Comparison of ENCODE assay signal across 24 cellular contexts in genomic region chr1:169571450-169571849, GRCh38. TPM values are rescaled to one million over a fixed set of nuclear protein-coding genes. Genes with fewer than 3 reads are reported as not detected.
DNase-seq lines count a peak whose midpoint lies in the region; ATAC-seq and TF ChIP-seq lines count a peak whose summit lies in the region.
"Had no signal": no experiment of that assay in that cellular context is flagged by ENCODE, and none has a peak within 500 bp of the region (broad histone marks: within the 10 kb centered on the region; RNA-seq: fewer than 3 reads in every experiment).

No MANE protein-coding gene starts in this region.

- intact Hi-C loops in CD4-positive, alpha-beta memory T cell (cut with micrococcal nuclease): no loop called here

- H3K36me3 ChIP-seq in CD4-positive, CD25-positive, alpha-beta regulatory T cell (ENCODE audit: control insufficient read depth, insufficient read depth, low read length): peaks cover 15% of the 10 kb centered on the region
- no peaks in the 10 kb centered on the region for H3K36me3 ChIP-seq in CD4-positive, alpha-beta memory T cell (ENCODE audit: insufficient read depth, low read length)
- H3K36me3 ChIP-seq in mesodermal cell (ENCODE audit: control insufficient read depth, insufficient read depth, low read length): no peaks in the 10 kb centered on the region

- H3K36me3 Mint-ChIP-seq in CD4-positive, CD25-positive, alpha-beta regulatory T cell: peaks cover 25% of the 10 kb centered on the region
- no peaks in the 10 kb centered on the region for H3K36me3 Mint-ChIP-seq in CD4-positive, alpha-beta memory T cell
- H3K36me3 Mint-ChIP-seq in activated naive CD4-positive, alpha-beta T cell treated with anti-CD3 and anti-CD28 coated beads, Interleukin-2, amount 10 ng/mL, durations not matched to agents 7 days and 5 days: peaks cover 10% of the 10 kb centered on the region

- CTCF ChIA-PET in CD4-positive, alpha-beta memory T cell (lab: Charles Lee; ENCODE audit: partially characterized antibody): interaction anchor here (1.0 kb wide), 2 partner anchors 15 to 20 kb away, joined by 3 read pairs; partner anchors contain the start of gene F5
- CTCF ChIA-PET in activated naive CD4-positive, alpha-beta T cell treated with anti-CD3 and anti-CD28 coated beads, Interleukin-2, amount 10 ng/mL, durations not matched to agents 7 days and 5 days (lab: Charles Lee): interaction anchor here (0.8 kb wide), 1 partner anchor 25 kb away, joined by 3 read pairs; no protein-coding TSS in a partner anchor

- POLR2A ChIA-PET in CD4-positive, alpha-beta memory T cell (lab: Charles Lee; ENCODE audit: partially characterized antibody): interaction anchor here (1.2 kb wide), 1 partner anchor 14 kb away, joined by 3 read pairs; the partner anchor contains the start of gene F5

- H3K4me3 Mint-ChIP-seq in CD4-positive, CD25-positive, alpha-beta regulatory T cell: peak overlapping the region in 1 of 4 donors; percentile 49
- peak overlapping the region in 3 of 8 donors; percentile 0 to 29 (median 22) for H3K4me3 Mint-ChIP-seq in CD4-positive, alpha-beta memory T cell
- H3K4me3 Mint-ChIP-seq in activated naive CD4-positive, alpha-beta T cell treated with anti-CD3 and anti-CD28 coated beads, Interleukin-2, amount 10 ng/mL, durations not matched to agents 7 days and 5 days: no peak overlapping the region
- H3K4me3 Mint-ChIP-seq: B cell had no signal

- H3K27ac ChIP-seq in CD4-positive, CD25-positive, alpha-beta regulatory T cell (ENCODE audit: insufficient read depth, low read length, poor library complexity, severe bottlenecking): peak overlapping the region; percentile 73
- no peak overlapping the region for H3K27ac ChIP-seq in CD4-positive, alpha-beta memory T cell (ENCODE audit: low read depth, low read length)
- H3K27ac ChIP-seq in VCaP: peak overlapping the region; percentile 83
- peak overlapping the region; percentile 91 for H3K27ac ChIP-seq in mesodermal cell (ENCODE audit: low read depth, low read length, severe bottlenecking)
- H3K27ac ChIP-seq: C4-2B had no signal

- ATAC-seq in CD4-positive, CD25-positive, alpha-beta regulatory T cell (ENCODE audit: low read depth in 2 of 2): peak; percentile 80 to 88
- no peak for ATAC-seq in HG02571 (IDR thresholded peaks at IDR 0.05; ENCODE audit: unreplicated experiment)

- H3K4me3 ChIP-seq in CD4-positive, CD25-positive, alpha-beta regulatory T cell (ENCODE audit: low read depth, low read length): peak overlapping the region; percentile 26
- H3K4me3 ChIP-seq in CD4-positive, alpha-beta memory T cell (ENCODE audit: low read length in 2 of 2): no peak overlapping the region
- no peak overlapping the region for H3K4me3 ChIP-seq in mesodermal cell (ENCODE audit: extremely low read depth, insufficient read depth, low read length, poor library complexity, severe bottlenecking)

- peak overlapping the region; percentile 7 to 97 (median 57) for H3K27ac Mint-ChIP-seq in CD4-positive, CD25-positive, alpha-beta regulatory T cell
- H3K27ac Mint-ChIP-seq in CD4-positive, alpha-beta memory T cell: peak overlapping the region in 4 of 7 donors; percentile 44 to 98 (median 87)
- no peak overlapping the region for H3K27ac Mint-ChIP-seq in activated naive CD4-positive, alpha-beta T cell treated with anti-CD3 and anti-CD28 coated beads, Interleukin-2, amount 10 ng/mL, durations not matched to agents 7 days and 5 days
- H3K27ac Mint-ChIP-seq: B cell had no signal

- TF ChIP-seq CTCF in VCaP (conservative IDR thresholded peaks at IDR 0.05): no peak

- H3K4me1 ChIP-seq in CD4-positive, CD25-positive, alpha-beta regulatory T cell (ENCODE audit: control insufficient read depth, insufficient read depth, low read length, poor library complexity, severe bottlenecking): peaks cover 23% of the 10 kb centered on the region
- peaks cover 21% of the 10 kb centered on the region for H3K4me1 ChIP-seq in CD4-positive, alpha-beta memory T cell (ENCODE audit: insufficient read depth, low read length)
- peaks cover 10% of the 10 kb centered on the region for H3K4me1 ChIP-seq in mesodermal cell (ENCODE audit: control insufficient read depth, insufficient read depth, low read length, poor library complexity, severe bottlenecking)

- peaks cover 15 to 50% (median 31%) of the 10 kb centered on the region in 4 donors for H3K4me1 Mint-ChIP-seq in CD4-positive, CD25-positive, alpha-beta regulatory T cell
- peaks cover 0 to 18% (median 15%) of the 10 kb centered on the region in 4 donors for H3K4me1 Mint-ChIP-seq in CD4-positive, alpha-beta memory T cell
- H3K4me1 Mint-ChIP-seq in activated naive CD4-positive, alpha-beta T cell treated with anti-CD3 and anti-CD28 coated beads, Interleukin-2, amount 10 ng/mL, durations not matched to agents 7 days and 5 days: peaks cover 7% of the 10 kb centered on the region
- H3K4me1 Mint-ChIP-seq: B cell had no signal

- no peaks in the 10 kb centered on the region for H3K9me3 ChIP-seq in CD4-positive, CD25-positive, alpha-beta regulatory T cell (ENCODE audit: control insufficient read depth in 2 of 2, low read length in 2 of 2)
- no peaks in the 10 kb centered on the region for H3K9me3 ChIP-seq in CD4-positive, alpha-beta memory T cell (ENCODE audit: control insufficient read depth in 1 of 2, low read length in 2 of 2)
- no peaks in the 10 kb centered on the region for H3K9me3 ChIP-seq in mesodermal cell (ENCODE audit: control insufficient read depth, low read length)

- DNase-seq in CD4-positive, CD25-positive, alpha-beta regulatory T cell: no peak
- peak in 2 of 5 donors; percentile 42 to 56 for DNase-seq in CD4-positive, alpha-beta memory T cell
- DNase-seq in HUDEP-2 (lab: John Stamatoyannopoulos, UW; ENCODE audit: unreplicated experiment in 76 of 76) (no peak), NCI-H2171 treated with DMSO at 0.1 percent for 48 hours (lab: John Stamatoyannopoulos, UW) (no peak)
- DNase-seq in activated naive CD4-positive, alpha-beta T cell treated with anti-CD3 and anti-CD28 coated beads, Interleukin-2, amount 10 ng/mL, durations not matched to agents 7 days and 5 days: no peak
- DNase-seq: DMS 273 treated with DMSO at 0.1 percent for 48 hours, DND-41, HCEC 1CT, NCI-H1092, NCI-H1417 treated with DMSO at 0.1 percent for 48 hours, NCI-H187, NCI-H2081 treated with DMSO at 0.1 percent for 48 hours, NCI-H2171, NCI-H446, NCI-H524 treated with DMSO at 0.1 percent for 48 hours, Right ventricle myocardium superior, RPMI8226 had no signal

- WGBS in mesodermal cell (ENCODE audit: insufficient coverage in 2 of 2), 2 experiments: 93 to 100% methylated on average over 2 to 3 of the region's 3 CpGs

- H3K27me3 ChIP-seq in CD4-positive, CD25-positive, alpha-beta regulatory T cell (ENCODE audit: control insufficient read depth, insufficient read depth, low read length): no peaks in the 10 kb centered on the region
- no peaks in the 10 kb centered on the region for H3K27me3 ChIP-seq in CD4-positive, alpha-beta memory T cell (ENCODE audit: insufficient read depth, low read length)

- H3K9me3 Mint-ChIP-seq in CD4-positive, CD25-positive, alpha-beta regulatory T cell: peaks cover 0 to 2% (median 0%) of the 10 kb centered on the region in 7 donors
- H3K9me3 Mint-ChIP-seq in CD4-positive, alpha-beta memory T cell: no peaks in the 10 kb centered on the region
- no peaks in the 10 kb centered on the region for H3K9me3 Mint-ChIP-seq in activated naive CD4-positive, alpha-beta T cell treated with anti-CD3 and anti-CD28 coated beads, Interleukin-2, amount 10 ng/mL, durations not matched to agents 7 days and 5 days

- peaks cover 5% of the 10 kb centered on the region for H3K27me3 Mint-ChIP-seq in CD4-positive, CD25-positive, alpha-beta regulatory T cell
- H3K27me3 Mint-ChIP-seq in CD4-positive, alpha-beta memory T cell: no peaks in the 10 kb centered on the region
- no peaks in the 10 kb centered on the region for H3K27me3 Mint-ChIP-seq in activated naive CD4-positive, alpha-beta T cell treated with anti-CD3 and anti-CD28 coated beads, Interleukin-2, amount 10 ng/mL, durations not matched to agents 7 days and 5 days

RNA-seq across cellular contexts. Expression of gene F5, which starts 14.8 kb away (rescaled TPM):
- total RNA-seq in CD4-positive, CD25-positive, alpha-beta regulatory T cell: 80.6 TPM
- 10 to 100 TPM; 10.1 to 29.4 (median 17.5) TPM for polyA plus RNA-seq in CD4-positive, CD25-positive, alpha-beta regulatory T cell
- total RNA-seq in CD4-positive, alpha-beta memory T cell: 1 to 10 TPM; 4.9 to 6.1 TPM
- polyA plus RNA-seq in CD4-positive, alpha-beta memory T cell: 1 to 10 TPM; 1.4 to 3.3 TPM
- 0.44 TPM for polyA plus RNA-seq in mesodermal cell (2013, experiment 1 of 2)
- 0.46 TPM for polyA plus RNA-seq in mesodermal cell (2013, experiment 2 of 2)
- total RNA-seq: SK-MEL-5 had no signal

RNA-seq across cellular contexts. Expression of gene SELP, which starts 58.5 kb away (rescaled TPM):
- 12.1 TPM for total RNA-seq in CD4-positive, CD25-positive, alpha-beta regulatory T cell
- polyA plus RNA-seq in CD4-positive, CD25-positive, alpha-beta regulatory T cell: 10 to 100 TPM; 15.2 to 25.2 (median 22.5) TPM
- total RNA-seq in CD4-positive, alpha-beta memory T cell: 1 to 10 TPM; 1.9 to 2.2 TPM
- polyA plus RNA-seq in CD4-positive, alpha-beta memory T cell: 1 to 10 TPM in 1 of 2 donors, not detected in 1; 1.4 TPM
- polyA plus RNA-seq in mesodermal cell (2013, experiment 1 of 2): 1.2 TPM
- polyA plus RNA-seq in mesodermal cell (2013, experiment 2 of 2): 0.76 TPM
- total RNA-seq: H1, SK-MEL-5 had no signal
- polyA plus RNA-seq: H1 had no signal

Comparison
In these comparisons a context has a peak if more than half of its experiments do, and no peak if none do; other contexts are left out.
1. RNA of gene F5, which starts 14.8 kb away (total RNA-seq): 80.6 TPM in CD4-positive, CD25-positive, alpha-beta regulatory T cell (single experiment); 4.9 to 6.1 TPM in CD4-positive, alpha-beta memory T cell; every median in the first group is over 10 times any median in the second.